ENCODE assay signal across 8 cellular contexts in genomic region chr19:18091217-18091608, GRCh38.
DNase-seq lines count a peak whose midpoint lies in the region; ATAC-seq, FAIRE-seq and TF ChIP-seq lines count a peak whose summit lies in the region.

No MANE protein-coding gene starts in this region.

- H3K27me3 ChIP-seq in effector memory CD4-positive, alpha-beta T cell (replicated peaks; ENCODE audit: control insufficient read depth, insufficient read depth, low read length, poor library complexity, severe bottlenecking), result no peaks in the 10 kb centered on the region

- no peak for ATAC-seq in GM18858 (IDR thresholded peaks at IDR 0.05; ENCODE audit: unreplicated experiment)

- TF ChIP-seq CTCF in HEK293 (tag by site-specific recombination; IDR thresholded peaks at IDR 0.05), result no peak

- no peak overlapping the region for H3K4me3 ChIP-seq in HEK293 (ENCODE audit: low read depth, low read length)
- no peak overlapping the region for H3K4me3 ChIP-seq in effector memory CD4-positive, alpha-beta T cell (ENCODE audit: insufficient read depth, low read depth, low read length, poor library complexity, severe bottlenecking)

- no peak for FAIRE-seq in HTR-8/SVneo (lab: Jason Lieb, UNC)

- H3K27ac ChIP-seq in HEK293 (ENCODE audit: extremely low read depth, low read depth, low read length), result no peak overlapping the region
- H3K27ac ChIP-seq in effector memory CD4-positive, alpha-beta T cell (ENCODE audit: insufficient read depth, low read length, poor library complexity, severe bottlenecking), result peak overlapping the region; percentile 93

- H3K36me3 ChIP-seq in HEK293 (ENCODE audit: control insufficient read depth in 2 of 2, insufficient read depth in 1 of 2, low read length in 2 of 2), result no peaks in the 10 kb centered on the region
- H3K36me3 ChIP-seq in effector memory CD4-positive, alpha-beta T cell (ENCODE audit: control insufficient read depth, insufficient read depth, low read length), result no peaks in the 10 kb centered on the region

- CTCF ChIA-PET in HEK293 (lab: Yijun Ruan, JAX), result interaction anchor here (1.6 kb wide), 1 partner anchor 22 kb away, joined by 4 read pairs; no protein-coding TSS in a partner anchor

- POLR2A ChIA-PET in HEK293 (lab: Yijun Ruan, JAX), result interaction anchor here (0.5 to 0.6 kb wide), 2 partner anchors 116 to 154 kb away, joined by 3 to 6 read pairs; no protein-coding TSS in a partner anchor

- DNase-seq in activated CD4-positive, alpha-beta T cell treated with anti-CD3 and anti-CD28 coated beads for 48 hours, result peak; percentile 91
- peak; percentile 78 to 84 (median 80) for DNase-seq in effector memory CD4-positive, alpha-beta T cell
- DNase-seq in stimulated activated CD4-positive, alpha-beta T cell treated with anti-CD3 and anti-CD28 coated beads, Interleukin-4, amount 100 ng/mL, for 1 hour, result peak; percentile 75
- DNase-seq in hippocampal formation (lab: John Stamatoyannopoulos, UW) (no peak), HTR-8/SVneo (ENCODE audit: insufficient read length, low spot score) (no peak), NK-92 (lab: John Stamatoyannopoulos, UW; ENCODE audit: unreplicated experiment) (no peak)

- H3K9me3 ChIP-seq in HEK293 (ENCODE audit: control insufficient read depth, insufficient read depth, low read depth, low read length), result no peaks in the 10 kb centered on the region
- H3K9me3 ChIP-seq in effector memory CD4-positive, alpha-beta T cell (ENCODE audit: control insufficient read depth, low read length), result no peaks in the 10 kb centered on the region

- no peaks in the 10 kb centered on the region for H3K4me1 ChIP-seq in HEK293 (ENCODE audit: control insufficient read depth, insufficient read depth, low read length)
- peaks cover 38% of the 10 kb centered on the region for H3K4me1 ChIP-seq in effector memory CD4-positive, alpha-beta T cell (ENCODE audit: control insufficient read depth, insufficient read depth, low read length, poor library complexity, severe bottlenecking)

TF ChIP-seq in HEK293, 187 proteins besides CTCF, POLR2A, EP300 and RAD21:
- no peak for TF ChIP-seq ZNF521 (tag by site-specific recombination; IDR thresholded peaks at IDR 0.05)
- peak; percentile 89 for TF ChIP-seq ZFP3 (tag by site-specific recombination; IDR thresholded peaks at IDR 0.05; ENCODE audit: low read depth)
- 0 out of 2 replicates have a peak, but pooled peaks have one; percentile 50 for TF ChIP-seq ZFHX2 (tag by site-specific recombination; conservative IDR thresholded peaks at IDR 0.05)
TF ChIP-seq in HEK293: peak in this region for 2.

Comparison
In these comparisons a context has a peak if more than half of its experiments do, and no peak if none do; other contexts are left out.
1. DNase-seq: peak in activated CD4-positive, alpha-beta T cell treated with anti-CD3 and anti-CD28 coated beads for 48 hours (single experiment), effector memory CD4-positive, alpha-beta T cell (3 of 3) and stimulated activated CD4-positive, alpha-beta T cell treated with anti-CD3 and anti-CD28 coated beads, Interleukin-4, amount 100 ng/mL, for 1 hour (single experiment); none in hippocampal formation (0 of 2), HTR-8/SVneo (single experiment) and NK-92 (single experiment).